ENCODE assay signal across 8 cellular contexts in genomic region chr9:96217756-96218693, GRCh38.
DNase-seq lines count a peak whose midpoint lies in the region; ATAC-seq and TF ChIP-seq lines count a peak whose summit lies in the region.

No MANE protein-coding gene starts in this region.

- H3K36me3 ChIP-seq in BE2C (no peaks in the 10 kb centered on the region), HUES48 (ENCODE audit: control insufficient read depth, insufficient read depth, low read length) (no peaks in the 10 kb centered on the region), Peyer's patch (no peaks in the 10 kb centered on the region), fibroblast of lung (ENCODE audit: control insufficient read depth, insufficient read depth, low read length) (no peaks in the 10 kb centered on the region)
- H3K36me3 ChIP-seq in naive thymus-derived CD4-positive, alpha-beta T cell (ENCODE audit: control insufficient read depth in 2 of 3, insufficient read depth in 3 of 3, low read length in 3 of 3) = no peaks in the 10 kb centered on the region

- H3K4me2 ChIP-seq in fibroblast of lung (ENCODE audit: extremely low read depth, insufficient read depth, low read length) = peak overlapping the region; percentile 88

- H3K27me3 ChIP-seq in BE2C = no peaks in the 10 kb centered on the region
- peaks cover 10% of the 10 kb centered on the region for H3K27me3 ChIP-seq in HUES48 (ENCODE audit: control insufficient read depth, insufficient read depth, low read length)
- no peaks in the 10 kb centered on the region for H3K27me3 ChIP-seq in Peyer's patch
- peaks cover 3% of the 10 kb centered on the region for H3K27me3 ChIP-seq in fibroblast of lung (ENCODE audit: control insufficient read depth, insufficient read depth, low read length)
- H3K27me3 ChIP-seq in naive thymus-derived CD4-positive, alpha-beta T cell (ENCODE audit: control insufficient read depth in 2 of 2, insufficient read depth in 2 of 2, low read length in 2 of 2) = peaks cover 0 to 3% of the 10 kb centered on the region in 2 donors

- peak overlapping the region; percentile 64 for H3K4me3 ChIP-seq in BE2C (ENCODE audit: low read depth, low read length)
- H3K4me3 ChIP-seq in HUES48 (ENCODE audit: low read depth, low read length) = peak overlapping the region; percentile 52
- H3K4me3 ChIP-seq in Peyer's patch = peak overlapping the region; percentile 23 to 45 (median 30)
- peak overlapping the region in 3 of 4 experiments; percentile 22 to 35 (median 27) for H3K4me3 ChIP-seq in fibroblast of lung (replicated peaks in 1 of 4; ENCODE audit: control extremely low read depth in 1 of 4, insufficient read depth in 1 of 4, low read depth in 3 of 4, low read length in 4 of 4)
- H3K4me3 ChIP-seq in naive thymus-derived CD4-positive, alpha-beta T cell (ENCODE audit: low read length) = peak overlapping the region; percentile 17

- no peak for TF ChIP-seq POLR2A in Peyer's patch (IDR thresholded peaks at IDR 0.05)

- H4K20me1 ChIP-seq in fibroblast of lung (ENCODE audit: control insufficient read depth, extremely low read depth, insufficient read depth, low read length) = no peaks in the 10 kb centered on the region

- H3K9me3 Mint-ChIP-seq in naive thymus-derived CD4-positive, alpha-beta T cell = peaks cover 0 to 3% (median 0%) of the 10 kb centered on the region in 11 donors
- no peaks in the 10 kb centered on the region for H3K9me3 Mint-ChIP-seq in stimulated activated effector memory CD8-positive, alpha-beta T cell treated with anti-CD3 and anti-CD28 coated beads, Interleukin-12 subunit alpha, Interleukin-12 subunit beta, amount 100 ng/mL, for 72 hours

- peak overlapping the region; percentile 65 to 89 (median 77) for H3K4me3 Mint-ChIP-seq in naive thymus-derived CD4-positive, alpha-beta T cell
- peak overlapping the region; percentile 63 for H3K4me3 Mint-ChIP-seq in stimulated activated effector memory CD8-positive, alpha-beta T cell treated with anti-CD3 and anti-CD28 coated beads, Interleukin-12 subunit alpha, Interleukin-12 subunit beta, amount 100 ng/mL, for 72 hours

- peaks cover 17 to 56% (median 47%) of the 10 kb centered on the region in 5 donors for H3K27me3 Mint-ChIP-seq in naive thymus-derived CD4-positive, alpha-beta T cell

- ATAC-seq in GM19351 (IDR thresholded peaks at IDR 0.05; ENCODE audit: unreplicated experiment) = peak; percentile 65
- peak; percentile 93 for ATAC-seq in naive thymus-derived CD4-positive, alpha-beta T cell
- peak; percentile 90 for ATAC-seq in stimulated activated effector memory CD8-positive, alpha-beta T cell treated with anti-CD3 and anti-CD28 coated beads, Interleukin-12 subunit alpha, Interleukin-12 subunit beta, amount 100 ng/mL, for 72 hours

- H3K4me1 Mint-ChIP-seq in naive thymus-derived CD4-positive, alpha-beta T cell = peaks cover 0 to 22% (median 11%) of the 10 kb centered on the region in 7 donors
- H3K4me1 Mint-ChIP-seq in stimulated activated effector memory CD8-positive, alpha-beta T cell treated with anti-CD3 and anti-CD28 coated beads, Interleukin-12 subunit alpha, Interleukin-12 subunit beta, amount 100 ng/mL, for 72 hours = peaks cover 15% of the 10 kb centered on the region

- CTCF ChIA-PET in naive thymus-derived CD4-positive, alpha-beta T cell (lab: Charles Lee) = interaction anchor here (0.6 to 1.6 kb wide), 13 partner anchors 8 to 1533 kb away, joined by 3 to 6 read pairs (median 3); no protein-coding TSS in a partner anchor

- peak overlapping the region in 6 of 9 donors; percentile 6 to 78 (median 56) for H3K27ac Mint-ChIP-seq in naive thymus-derived CD4-positive, alpha-beta T cell
- no peak overlapping the region for H3K27ac Mint-ChIP-seq in stimulated activated effector memory CD8-positive, alpha-beta T cell treated with anti-CD3 and anti-CD28 coated beads, Interleukin-12 subunit alpha, Interleukin-12 subunit beta, amount 100 ng/mL, for 72 hours

- H3K4me1 ChIP-seq in BE2C = peaks cover 12% of the 10 kb centered on the region
- H3K4me1 ChIP-seq in HUES48 (ENCODE audit: control insufficient read depth, insufficient read depth, low read length) = peaks cover 16% of the 10 kb centered on the region; the same call in 1 of the 2 replicates
- H3K4me1 ChIP-seq in Peyer's patch = peaks cover 0 to 21% (median 4%) of the 10 kb centered on the region in 4 donors
- peaks cover 3% of the 10 kb centered on the region for H3K4me1 ChIP-seq in fibroblast of lung (ENCODE audit: control insufficient read depth, extremely low read depth, insufficient read depth, low read length)
- H3K4me1 ChIP-seq in naive thymus-derived CD4-positive, alpha-beta T cell (ENCODE audit: control insufficient read depth in 2 of 2, insufficient read depth in 2 of 2, low read length in 2 of 2) = peaks cover 0 to 11% of the 10 kb centered on the region in 2 donors

- H3K27ac ChIP-seq in HUES48 (ENCODE audit: low read depth, low read length) (no peak overlapping the region), Peyer's patch (peak overlapping the region; percentile 7 to 64 (median 46)), fibroblast of lung (ENCODE audit: insufficient read depth, low read length) (no peak overlapping the region)
- H3K27ac ChIP-seq in naive thymus-derived CD4-positive, alpha-beta T cell (ENCODE audit: low read depth, low read length) = no peak overlapping the region

- intact Hi-C loops in naive thymus-derived CD4-positive, alpha-beta T cell (cut with micrococcal nuclease) = loop anchor here (1.0 to 10.0 kb wide), 16 partner anchors 196 to 1549 kb away; partner anchors contain the start of gene ERCC6L2 (in 1 of the 2)

- TF ChIP-seq CTCF in BE2C (IDR thresholded peaks at IDR 0.05; ENCODE audit: low read depth, low read length) (peak; percentile 86), Peyer's patch (IDR thresholded peaks at IDR 0.05) (peak; percentile 56 to 99 (median 94)), fibroblast of lung (conservative IDR thresholded peaks at IDR 0.05 in 1 of 2, IDR thresholded peaks at IDR 0.05 in 1 of 2; ENCODE audit: low read depth in 1 of 2, low read length in 2 of 2) (peak; percentile 72 to 96)

- H3K36me3 Mint-ChIP-seq in naive thymus-derived CD4-positive, alpha-beta T cell = no peaks in the 10 kb centered on the region
- H3K36me3 Mint-ChIP-seq in stimulated activated effector memory CD8-positive, alpha-beta T cell treated with anti-CD3 and anti-CD28 coated beads, Interleukin-12 subunit alpha, Interleukin-12 subunit beta, amount 100 ng/mL, for 72 hours = no peaks in the 10 kb centered on the region

- H3K9ac ChIP-seq in HUES48 (ENCODE audit: low read depth, low read length) (peak overlapping the region; percentile 42; the same call in 1 of the 2 replicates), fibroblast of lung (ENCODE audit: insufficient read depth, low read length) (no peak overlapping the region)

- H3K79me2 ChIP-seq in fibroblast of lung (ENCODE audit: control insufficient read depth, insufficient read depth, low read length) = no peaks in the 10 kb centered on the region

- peak; percentile 83 for DNase-seq in BE2C
- DNase-seq in Peyer's patch = peak; percentile 27 to 88 (median 82)
- DNase-seq in activated T-helper 1 cell treated with anti-CD3 and anti-CD28 coated beads, Interleukin-2, amount 50 U/mL, for 16 hours (ENCODE audit: low read depth in 1 of 2, low spot score in 1 of 2) = peak; percentile 58 to 62
- peak; percentile 25 to 73 for DNase-seq in fibroblast of lung (ENCODE audit: low read depth in 2 of 2)
- DNase-seq in naive thymus-derived CD4-positive, alpha-beta T cell = peak; percentile 40 to 86 (median 73)
- DNase-seq in stimulated activated effector memory CD8-positive, alpha-beta T cell treated with anti-CD3 and anti-CD28 coated beads, Interleukin-12 subunit alpha, Interleukin-12 subunit beta, amount 100 ng/mL, for 72 hours (ENCODE audit: low spot score in 2 of 2) = peak; percentile 89 to 91

- POLR2A ChIA-PET in naive thymus-derived CD4-positive, alpha-beta T cell (lab: Charles Lee) = no interaction called here

- H3K9me3 ChIP-seq in BE2C (no peaks in the 10 kb centered on the region), HUES48 (ENCODE audit: control insufficient read depth, insufficient read depth, low read length) (no peaks in the 10 kb centered on the region), Peyer's patch (no peaks in the 10 kb centered on the region), fibroblast of lung (ENCODE audit: control insufficient read depth, insufficient read depth, low read depth, low read length) (no peaks in the 10 kb centered on the region)
- no peaks in the 10 kb centered on the region for H3K9me3 ChIP-seq in naive thymus-derived CD4-positive, alpha-beta T cell (ENCODE audit: control insufficient read depth in 2 of 3, low read length in 3 of 3)

- H2AFZ ChIP-seq in fibroblast of lung (ENCODE audit: low read length) = peak overlapping the region; percentile 67

Comparison
In these comparisons a context has a peak if more than half of its experiments do, and no peak if none do; other contexts are left out.
1. H3K27ac ChIP-seq: peak in Peyer's patch (4 of 4); none in HUES48 (single experiment), fibroblast of lung (single experiment) and naive thymus-derived CD4-positive, alpha-beta T cell (single experiment).
2. Peak in every context shown above with its lines, with median percentiles within 50 percentile points of each other: DNase-seq, H3K4me3 ChIP-seq, CTCF ChIP-seq and ATAC-seq.